8 cellular contexts compared by ENCODE assay signal in the genomic region with DNA sequence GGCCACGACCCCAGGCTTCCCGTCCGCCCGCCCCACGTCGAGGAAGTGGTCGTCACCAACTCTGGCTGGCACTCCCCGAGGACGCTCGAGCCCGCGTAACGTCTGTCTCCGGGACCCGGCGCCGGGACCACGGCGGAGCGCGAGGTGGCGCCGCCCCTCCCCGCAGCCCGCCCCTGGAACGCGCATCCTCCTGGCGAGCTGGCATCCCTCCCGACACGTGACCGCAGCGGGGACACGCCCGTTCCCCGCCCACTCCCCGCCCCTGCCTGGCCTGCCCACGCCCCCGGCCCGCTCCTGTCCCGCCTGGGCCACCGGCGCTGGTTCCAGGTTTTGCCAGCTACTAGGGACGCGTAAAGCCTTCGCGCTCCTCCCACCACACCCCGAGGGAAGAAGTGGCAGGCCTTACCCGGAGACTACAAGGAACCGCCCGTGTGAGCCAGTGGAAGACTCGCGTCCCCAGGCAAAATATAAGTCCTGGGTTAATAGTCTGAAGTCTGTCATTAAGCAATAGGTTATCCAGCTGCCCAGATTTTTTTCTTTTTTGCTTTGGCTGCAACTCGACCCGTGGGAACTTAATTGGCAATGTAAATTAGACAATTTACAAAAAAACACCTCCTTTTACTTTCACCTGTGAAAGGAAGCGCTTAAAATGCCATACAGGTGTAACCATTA. TPM values are rescaled to one million over a fixed set of nuclear protein-coding genes. Genes with fewer than 3 reads are reported as not detected.
DNase-seq lines count a peak whose midpoint lies in the region; ATAC-seq and TF ChIP-seq lines count a peak whose summit lies in the region.

A gene (minus strand): TSS at position 131 of the 672 bp plus-strand sequence. CDS start 20,291 bp downstream, outside the sequence.

- DNase-seq in GM12864 (ENCODE audit: low read depth) = no peak
- DNase-seq in OCI-M1 (lab: John Stamatoyannopoulos, UW) = peak; percentile 99
- DNase-seq in activated T-cell treated with anti-CD3 and anti-CD28 coated beads for 48 hours (ENCODE audit: low read depth) = peak; percentile 71
- peak; percentile 84 for DNase-seq in epidermal melanocyte (ENCODE audit: insufficient read length, low spot score)
- DNase-seq in mesothelial cell of epicardium (ENCODE audit: low spot score in 2 of 2, unreplicated experiment in 2 of 2) = peak; percentile 87 to 90
- DNase-seq in stimulated activated CD8-positive, alpha-beta memory T cell treated with anti-CD3 and anti-CD28 coated beads, Interleukin-15, amount 100 ng/mL, for 1 hour (ENCODE audit: low read depth) = peak; percentile 66

- peak within 1 kb of the TSS in 1 of 3 donors; percentile 14 for H3K27ac Mint-ChIP-seq in IgD-negative memory B cell
- H3K27ac Mint-ChIP-seq in mesothelial cell of epicardium = peak within 1 kb of the TSS; percentile 90

- H3K36me3 Mint-ChIP-seq in IgD-negative memory B cell (no peaks in the 10 kb centered on the region), mesothelial cell of epicardium (no peaks in the 10 kb centered on the region)

- H3K9me3 Mint-ChIP-seq in IgD-negative memory B cell (peaks cover 0 to 4% (median 0%) of the 10 kb centered on the region in 3 donors), mesothelial cell of epicardium (no peaks in the 10 kb centered on the region)

- TF ChIP-seq CTCF in GM12864 (IDR thresholded peaks at IDR 0.05; ENCODE audit: low read depth, low read length, missing control alignments) = no peak
- no peak for TF ChIP-seq CTCF in mesothelial cell of epicardium (IDR thresholded peaks at IDR 0.05; ENCODE audit: unreplicated experiment)

- ATAC-seq in GM19452 (IDR thresholded peaks at IDR 0.05; ENCODE audit: unreplicated experiment) = no peak

- H3K27me3 Mint-ChIP-seq in IgD-negative memory B cell = peaks cover 30% of the 10 kb centered on the region
- H3K27me3 Mint-ChIP-seq in mesothelial cell of epicardium (ENCODE audit: low read depth) = no peaks in the 10 kb centered on the region

- H3K4me3 Mint-ChIP-seq in IgD-negative memory B cell (peak within 1 kb of the TSS; percentile 82 to 91 (median 87)), mesothelial cell of epicardium (peak within 1 kb of the TSS; percentile 83)

- H3K4me1 Mint-ChIP-seq in IgD-negative memory B cell (peaks cover 0 to 19% (median 9%) of the 10 kb centered on the region in 3 donors), mesothelial cell of epicardium (peaks cover 31% of the 10 kb centered on the region)

- H3K4me3 ChIP-seq in GM12864 (ENCODE audit: low read depth, low read length) = peak within 1 kb of the TSS; percentile 43

RNA-seq across cellular contexts. Expression of the gene that starts here (rescaled TPM):
- polyA plus RNA-seq in IgD-negative memory B cell = 0.84 TPM
- 36.1 to 39.7 TPM (median 37.5 TPM) in 3 replicates for total RNA-seq in mesothelial cell of epicardium
